ENCODE assay signal across 15 cellular contexts in the genomic region with DNA sequence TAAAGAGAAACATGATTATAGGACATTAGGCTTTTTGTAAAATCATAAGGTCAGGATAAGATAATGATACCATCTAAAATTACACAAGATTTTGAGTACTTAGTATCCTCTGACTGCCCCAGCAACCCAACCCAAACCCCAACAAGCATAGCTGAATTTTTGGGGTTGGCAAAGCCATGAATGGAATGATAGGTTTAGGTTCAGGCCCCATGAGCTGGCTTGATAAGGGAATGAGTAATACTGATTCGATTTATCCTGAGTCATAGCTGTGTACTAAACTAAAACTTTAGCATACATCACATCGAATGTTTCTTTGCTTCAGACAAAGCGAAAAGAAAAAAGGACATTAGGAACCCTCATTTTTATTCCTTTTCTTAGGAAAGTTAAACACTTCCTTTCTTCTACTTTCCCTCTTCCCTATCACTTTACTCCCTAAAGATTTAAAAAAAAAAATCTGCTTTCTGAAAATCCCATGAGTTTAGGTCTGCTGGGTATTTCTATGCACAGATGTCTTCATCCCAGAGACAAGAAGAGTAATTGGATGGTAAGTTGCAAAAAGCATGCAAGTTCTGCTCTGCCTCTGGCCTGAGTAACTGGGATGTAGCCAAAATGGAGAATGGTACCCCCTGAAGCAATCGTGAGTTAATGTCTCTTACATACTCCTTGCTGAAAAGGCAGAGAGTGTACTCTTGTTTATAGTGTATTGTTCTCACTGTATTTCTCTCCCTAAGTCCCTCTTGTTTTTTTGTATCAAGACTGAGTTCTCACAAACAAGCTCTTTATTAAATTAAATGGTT.
DNase-seq lines count a peak whose midpoint lies in the region; ATAC-seq and TF ChIP-seq lines count a peak whose summit lies in the region.
"Had no signal": no experiment of that assay in that cellular context is flagged by ENCODE, and none has a peak within 500 bp of the region (broad histone marks: within the 10 kb centered on the region; RNA-seq: fewer than 3 reads in every experiment).

No MANE protein-coding gene starts in this region.

- peak overlapping the region; percentile 51 for H3K4me2 ChIP-seq in mammary epithelial cell (ENCODE audit: insufficient read depth, low read depth, low read length)
- H3K4me2 ChIP-seq: GM23338 had no signal

- no TSS peak for BruUV-seq in mammary epithelial cell (replicated peaks; lab: Mats Ljungman, UMichigan)

- peak overlapping the region; percentile 48 for H3K27ac Mint-ChIP-seq in mesothelial cell of epicardium
- H3K27ac Mint-ChIP-seq in activated CD8-positive, alpha-beta T cell treated with anti-CD3 and anti-CD28 coated beads for 36 hours, result no peak overlapping the region
- H3K27ac Mint-ChIP-seq: activated B cell treated with CpG ODN at 0.5 μM for 24 hours; CD4-positive, CD25-positive, alpha-beta regulatory T cell; GM23338; stimulated activated naive CD8-positive, alpha-beta T cell treated with anti-CD3 and anti-CD28 coated beads, Interleukin-15, amount 100 ng/mL, for 72 hours had no signal

- no peak overlapping the region for H3K4me3 Mint-ChIP-seq in mesothelial cell of epicardium
- H3K4me3 Mint-ChIP-seq in activated CD8-positive, alpha-beta T cell treated with anti-CD3 and anti-CD28 coated beads for 36 hours, result no peak overlapping the region
- H3K4me3 Mint-ChIP-seq: activated B cell treated with CpG ODN at 0.5 μM for 24 hours; CD4-positive, CD25-positive, alpha-beta regulatory T cell; GM23338; stimulated activated naive CD8-positive, alpha-beta T cell treated with anti-CD3 and anti-CD28 coated beads, Interleukin-15, amount 100 ng/mL, for 72 hours had no signal

- H3K9me3 ChIP-seq in mammary epithelial cell (replicated peaks; ENCODE audit: insufficient read depth, low read length), result peaks cover 13% of the 10 kb centered on the region

- dilution Hi-C loops in mammary epithelial cell (cut with HindIII; ENCODE audit: low sequenced_read_pairs), result no loop called here

- POLR2A ChIA-PET in BJ (lab: Charles Lee), result no interaction called here
- POLR2A ChIA-PET in activated CD8-positive, alpha-beta T cell treated with anti-CD3 and anti-CD28 coated beads for 36 hours (lab: Charles Lee), result no interaction called here

- H3K27me3 ChIP-seq in BJ (ENCODE audit: control insufficient read depth, insufficient read depth, low read length) (no peaks in the 10 kb centered on the region), mammary epithelial cell (ENCODE audit: insufficient read depth, low read length) (no peaks in the 10 kb centered on the region)
- H3K27me3 ChIP-seq: dorsolateral prefrontal cortex, right atrium auricular region had no signal

- H3K27ac ChIP-seq in mammary epithelial cell (ENCODE audit: insufficient read depth, low read depth, low read length), result peak overlapping the region; percentile 39
- H3K27ac ChIP-seq: dorsolateral prefrontal cortex, right atrium auricular region had no signal

- ATAC-seq in activated CD8-positive, alpha-beta T cell treated with anti-CD3 and anti-CD28 coated beads for 36 hours, result no peak
- ATAC-seq: GM23338; stimulated activated naive CD8-positive, alpha-beta T cell treated with anti-CD3 and anti-CD28 coated beads, Interleukin-15, amount 100 ng/mL, for 72 hours had no signal

- H3K9me3 Mint-ChIP-seq in mesothelial cell of epicardium, result peaks cover 28% of the 10 kb centered on the region
- peaks cover 10% of the 10 kb centered on the region for H3K9me3 Mint-ChIP-seq in activated CD8-positive, alpha-beta T cell treated with anti-CD3 and anti-CD28 coated beads for 36 hours

- H2AFZ ChIP-seq in mammary epithelial cell (ENCODE audit: low read depth, low read length), result no peak overlapping the region
- H2AFZ ChIP-seq: GM23338 had no signal

- no peaks in the 10 kb centered on the region for H3K79me2 ChIP-seq in mammary epithelial cell (ENCODE audit: insufficient read depth, low read length)

- no peak overlapping the region for H3K4me3 ChIP-seq in BJ (ENCODE audit: low read depth, low read length)
- no peak overlapping the region for H3K4me3 ChIP-seq in mammary epithelial cell (replicated peaks in 1 of 3; ENCODE audit: insufficient read depth in 1 of 3, low read depth in 2 of 3, low read length in 3 of 3)
- H3K4me3 ChIP-seq: dorsolateral prefrontal cortex, GM23338, right atrium auricular region had no signal

- no peaks in the 10 kb centered on the region for H3K36me3 ChIP-seq in BJ (ENCODE audit: control insufficient read depth, insufficient read depth, low read length)
- H3K36me3 ChIP-seq in mammary epithelial cell (ENCODE audit: insufficient read depth, low read length), result no peaks in the 10 kb centered on the region
- H3K36me3 ChIP-seq: right atrium auricular region had no signal

- DNase-seq in BJ (ENCODE audit: low read depth) (peak; percentile 9), M059J (ENCODE audit: low read depth) (peak; percentile 92), mammary epithelial cell (peak; percentile 54), mesothelial cell of epicardium (ENCODE audit: low spot score in 2 of 2, unreplicated experiment in 2 of 2) (no peak), occipital lobe (lab: John Stamatoyannopoulos, UW) (no peak), KG1 (lab: John Stamatoyannopoulos, UW) (no peak), NCI-H524 (lab: John Stamatoyannopoulos, UW) (no peak)
- no peak for DNase-seq in activated CD8-positive, alpha-beta T cell treated with anti-CD3 and anti-CD28 coated beads for 36 hours
- DNase-seq: activated B cell treated with CpG ODN at 0.5 μM for 24 hours; CD4-positive, CD25-positive, alpha-beta regulatory T cell; dorsolateral prefrontal cortex; naive B cell; stimulated activated naive CD8-positive, alpha-beta T cell treated with anti-CD3 and anti-CD28 coated beads, Interleukin-15, amount 100 ng/mL, for 72 hours had no signal

- peaks cover 13% of the 10 kb centered on the region for H3K4me1 Mint-ChIP-seq in mesothelial cell of epicardium
- no peaks in the 10 kb centered on the region for H3K4me1 Mint-ChIP-seq in activated CD8-positive, alpha-beta T cell treated with anti-CD3 and anti-CD28 coated beads for 36 hours (ENCODE audit: low read depth)
- H3K4me1 Mint-ChIP-seq: activated B cell treated with CpG ODN at 0.5 μM for 24 hours; GM23338; naive B cell; stimulated activated naive CD8-positive, alpha-beta T cell treated with anti-CD3 and anti-CD28 coated beads, Interleukin-15, amount 100 ng/mL, for 72 hours had no signal

- intact Hi-C loops in mammary epithelial cell (cut with micrococcal nuclease), result no loop called here
- intact Hi-C loops in activated CD8-positive, alpha-beta T cell treated with anti-CD3 and anti-CD28 coated beads for 36 hours (cut with micrococcal nuclease), result no loop called here

- H3K36me3 Mint-ChIP-seq in mesothelial cell of epicardium, result peaks cover 25% of the 10 kb centered on the region
- H3K36me3 Mint-ChIP-seq in activated CD8-positive, alpha-beta T cell treated with anti-CD3 and anti-CD28 coated beads for 36 hours (ENCODE audit: low read depth), result peaks cover 29% of the 10 kb centered on the region

- H4K20me1 ChIP-seq in mammary epithelial cell (ENCODE audit: insufficient read depth, low read length), result no peaks in the 10 kb centered on the region

- in situ Hi-C loops in mammary epithelial cell (cut with MboI; ENCODE audit: low sequenced_read_pairs in 2 of 2), result no loop called here

- WGBS in mammary epithelial cell (ENCODE audit: low coverage, missing lambda C conversion rate), result 25% methylated on average over 4 of the region's 4 CpGs

- no peak overlapping the region for H3K9ac ChIP-seq in mammary epithelial cell (ENCODE audit: insufficient read depth, low read length)

- CTCF ChIA-PET in BJ (lab: Yijun Ruan, JAX) (interaction anchor here (0.9 to 1.7 kb wide), 3 partner anchors 9 to 11 kb away, joined by 3 to 7 read pairs (median 4); no protein-coding TSS in a partner anchor), mammary epithelial cell (lab: Charles Lee; ENCODE audit: low non-redundant PET) (no interaction called here)
- CTCF ChIA-PET in activated CD8-positive, alpha-beta T cell treated with anti-CD3 and anti-CD28 coated beads for 36 hours (lab: Charles Lee), result no interaction called here

- TF ChIP-seq CTCF in BJ (IDR thresholded peaks at IDR 0.05; ENCODE audit: insufficient read depth, low read depth, low read length) (no peak), mammary epithelial cell (conservative IDR thresholded peaks at IDR 0.05 in 1 of 2, IDR thresholded peaks at IDR 0.05 in 1 of 2; ENCODE audit: extremely low read depth in 1 of 2, insufficient read depth in 1 of 2, low read depth in 1 of 2, low read length in 2 of 2) (no peak), mesothelial cell of epicardium (IDR thresholded peaks at IDR 0.05; ENCODE audit: unreplicated experiment) (no peak)
- no peak for TF ChIP-seq CTCF in activated CD8-positive, alpha-beta T cell treated with anti-CD3 and anti-CD28 coated beads for 36 hours (IDR thresholded peaks at IDR 0.05)

- H3K4me1 ChIP-seq in mammary epithelial cell (ENCODE audit: insufficient read depth, low read length), result peaks cover 18% of the 10 kb centered on the region
- H3K4me1 ChIP-seq: right atrium auricular region had no signal

- no peaks in the 10 kb centered on the region for H3K27me3 Mint-ChIP-seq in mesothelial cell of epicardium (ENCODE audit: low read depth)
- no peaks in the 10 kb centered on the region for H3K27me3 Mint-ChIP-seq in activated CD8-positive, alpha-beta T cell treated with anti-CD3 and anti-CD28 coated beads for 36 hours
- H3K27me3 Mint-ChIP-seq: activated B cell treated with CpG ODN at 0.5 μM for 24 hours; CD4-positive, CD25-positive, alpha-beta regulatory T cell; naive B cell; stimulated activated naive CD8-positive, alpha-beta T cell treated with anti-CD3 and anti-CD28 coated beads, Interleukin-15, amount 100 ng/mL, for 72 hours had no signal

Comparison
In these comparisons a context has a peak if more than half of its experiments do, and no peak if none do; other contexts are left out.
1. DNase-seq: peak in BJ (single experiment), M059J (single experiment) and mammary epithelial cell (single experiment); none in mesothelial cell of epicardium (0 of 2), activated CD8-positive, alpha-beta T cell treated with anti-CD3 and anti-CD28 coated beads for 36 hours (single experiment), occipital lobe (single experiment), KG1 (single experiment) and NCI-H524 (0 of 2).